ENCODE assay signal across 1 cellular context in genomic region chr21:45382698-45383000, GRCh38.
TF ChIP-seq lines count a peak whose summit lies in the region.

No MANE protein-coding gene starts in this region.

TF ChIP-seq in IMR-90, 13 proteins besides CTCF, POLR2A, EP300 and RAD21 (continued from another document):
- TF ChIP-seq ELK1 (IDR thresholded peaks at IDR 0.05; ENCODE audit: borderline replicate concordance, low read depth, low read length) (no peak), RCOR1 (IDR thresholded peaks at IDR 0.05; ENCODE audit: insufficient replicate concordance, low read length) (no peak), MAFK (IDR thresholded peaks at IDR 0.05; ENCODE audit: low read depth, low read length) (no peak), BHLHE40 (IDR thresholded peaks at IDR 0.05; ENCODE audit: low read depth, low read length) (no peak), RFX5 (IDR thresholded peaks at IDR 0.05; ENCODE audit: low read depth, low read length) (no peak)
